ENCODE assay signal across 10 cellular contexts in genomic region chr2:129641371-129641770, GRCh38.
"Had no signal": no experiment of that assay in that cellular context is flagged by ENCODE, and none has a peak within 500 bp of the region (broad histone marks: within the 10 kb centered on the region; RNA-seq: fewer than 3 reads in every experiment).

No MANE protein-coding gene starts in this region.

- H3K9ac ChIP-seq: GM23248 had no signal

- H3K36me3 ChIP-seq: HAP-1 had no signal

- H3K27ac Mint-ChIP-seq: GM23338, H9, HFFc6 had no signal

- H3K9me3 ChIP-seq: HAP-1 had no signal

- H3K4me1 Mint-ChIP-seq: H9 had no signal

- H3K4me3 ChIP-seq: GM23248, GM23338, HAP-1 had no signal

- H3K27ac ChIP-seq: GM23248 had no signal

- H2AFZ ChIP-seq: GM23248 had no signal

- ATAC-seq: GM23338, HCT116 had no signal

- H3K4me3 Mint-ChIP-seq: GM23338, H9, HFFc6 had no signal

- FAIRE-seq: H54 had no signal

- H3K4me2 ChIP-seq: GM23338 had no signal

- H3K9me3 Mint-ChIP-seq: GM23338, H9 had no signal

- H3K4me1 ChIP-seq: HAP-1 had no signal

- DNase-seq: GM23248, GOT3, H7, H9, HCEC 1CT, HFFc6 had no signal
